In the genomic region with DNA sequence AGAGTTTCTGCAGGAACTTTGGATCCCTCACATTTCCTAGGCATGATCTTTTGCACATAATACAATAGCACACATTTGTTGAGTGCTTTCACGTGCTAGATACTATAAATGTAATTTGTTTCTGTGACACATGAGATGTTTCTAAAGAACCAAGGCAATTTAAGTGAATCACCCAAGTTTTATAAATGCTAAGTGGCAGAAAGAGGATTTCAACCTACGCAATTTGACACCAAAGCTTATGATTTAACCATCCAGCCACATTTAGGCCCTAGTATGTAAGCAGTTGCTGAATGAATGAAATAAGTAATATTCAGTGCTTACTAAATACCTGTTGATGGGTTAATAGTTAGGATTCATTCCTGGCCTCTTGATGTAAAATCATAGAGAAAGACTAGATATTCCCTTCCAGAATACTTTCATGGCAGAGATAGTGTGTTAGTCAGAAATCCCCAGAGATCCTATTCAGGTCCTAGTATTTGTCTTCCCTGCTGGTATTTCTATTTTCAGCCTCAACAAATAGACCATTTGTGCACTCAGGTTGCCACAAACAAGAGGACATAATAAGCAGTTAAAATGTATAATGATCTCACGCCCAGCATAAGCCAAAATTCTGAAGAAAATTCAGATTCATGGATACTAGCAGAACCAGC, we compare ENCODE assay signal across 12 cellular contexts.
A peak's percentile ranks its signal among the peaks of the same experiment; 100 is the strongest.
DNase-seq lines count a peak whose midpoint lies in the region; ATAC-seq and TF ChIP-seq lines count a peak whose summit lies in the region.
"Had no signal": no experiment of that assay in that cellular context is flagged by ENCODE, and none has a peak within 500 bp of the region (broad histone marks: within the 10 kb centered on the region; RNA-seq: fewer than 3 reads in every experiment).

No MANE protein-coding gene starts in this region.

- H3K36me3 ChIP-seq in PC-3 (ENCODE audit: low read depth, low read length) = no peaks in the 10 kb centered on the region
- no peaks in the 10 kb centered on the region for H3K36me3 ChIP-seq in hepatocyte (replicated peaks; ENCODE audit: insufficient read depth, low read depth)
- H3K36me3 ChIP-seq: ascending aorta had no signal

- 86% methylated on average over 3 of the region's 3 CpGs for WGBS in hepatocyte (ENCODE audit: low lambda C conversion rate, missing lambda C conversion rate)

- H3K27ac ChIP-seq in PC-3 (ENCODE audit: low read length) (no peak overlapping the region), hepatocyte (peak overlapping the region; percentile 67)

- H3F3A ChIP-seq in PC-3 (ENCODE audit: low read length, unreplicated experiment) = no peaks in the 10 kb centered on the region

- H3K4me2 ChIP-seq in PC-3 (ENCODE audit: low read length) (no peak overlapping the region; the same call in 1 of the 2 replicates), hepatocyte (no peak overlapping the region)

- H3K9ac ChIP-seq in PC-3 (ENCODE audit: low read length) = no peak overlapping the region

- TF ChIP-seq CTCF in AG10803 (conservative IDR thresholded peaks at IDR 0.05; ENCODE audit: low read length) (no peak), PC-3 (conservative IDR thresholded peaks at IDR 0.05; ENCODE audit: low read depth, low read length) (no peak), hepatocyte (IDR thresholded peaks at IDR 0.05; ENCODE audit: poor library complexity) (no peak)

- peak; percentile 16 for DNase-seq in AG10803 (ENCODE audit: low read depth)
- peak; percentile 70 for DNase-seq in LHCN-M2 (ENCODE audit: low read depth)
- peak; percentile 45 for DNase-seq in PC-3
- no peak for DNase-seq in hepatocyte (ENCODE audit: low spot score)
- no peak for DNase-seq in epidermal melanocyte (ENCODE audit: insufficient read length, low spot score)
- DNase-seq in T-helper 1 cell = no peak
- DNase-seq in SHP77 treated with DMSO at 0.1 percent for 48 hours (lab: John Stamatoyannopoulos, UW) = no peak
- no peak for DNase-seq in stimulated activated CD4-positive, alpha-beta T cell treated with anti-CD3 and anti-CD28 coated beads, Interleukin-1b, Interleukin-23, amount 100 ng/mL, for 48 hours
- DNase-seq: activated CD4-positive, CD25-positive, alpha-beta regulatory T cell treated with anti-CD3 and anti-CD28 coated beads, Interleukin-2, amount 50 U/mL, for 72 hours; right cardiac atrium; stimulated activated CD4-positive, alpha-beta T cell treated with anti-CD3 and anti-CD28 coated beads, Interleukin-2, amount 100 ng/mL, for 24 hours had no signal

- H4K20me1 ChIP-seq in PC-3 (ENCODE audit: low read length) (no peaks in the 10 kb centered on the region), hepatocyte (ENCODE audit: insufficient read depth, poor library complexity, severe bottlenecking) (no peaks in the 10 kb centered on the region)

- H3K9me2 ChIP-seq in PC-3 (replicated peaks; ENCODE audit: low read length) (no peaks in the 10 kb centered on the region), hepatocyte (replicated peaks; ENCODE audit: insufficient read depth) (no peaks in the 10 kb centered on the region)

- H3K9me3 ChIP-seq in PC-3 (ENCODE audit: low read length) (no peaks in the 10 kb centered on the region), hepatocyte (ENCODE audit: low read depth) (no peaks in the 10 kb centered on the region)
- H3K9me3 ChIP-seq: ascending aorta had no signal

- CTCF ChIA-PET in PC-3 (lab: Charles Lee) = no interaction called here

- BruUV-seq in PC-3 (replicated peaks; lab: Mats Ljungman, UMichigan) = no TSS peak

- H3K79me2 ChIP-seq in PC-3 (ENCODE audit: low read length) (no peaks in the 10 kb centered on the region), hepatocyte (no peaks in the 10 kb centered on the region)

- H3K4me3 ChIP-seq in AG10803 (ENCODE audit: low read length) (no peak overlapping the region), PC-3 (ENCODE audit: low read length) (no peak overlapping the region), hepatocyte (no peak overlapping the region)
- H3K4me3 ChIP-seq: ascending aorta had no signal

- H3K27me3 ChIP-seq in PC-3 (ENCODE audit: low read length) (no peaks in the 10 kb centered on the region), hepatocyte (no peaks in the 10 kb centered on the region)
- H3K27me3 ChIP-seq: ascending aorta had no signal

- H3K4me1 ChIP-seq in PC-3 (ENCODE audit: insufficient read depth, low read length) (peaks cover 35% of the 10 kb centered on the region), hepatocyte (ENCODE audit: insufficient read depth) (peaks cover 27% of the 10 kb centered on the region)

- POLR2A ChIA-PET in PC-3 (lab: Charles Lee; ENCODE audit: unreplicated experiment) = no interaction called here

- ATAC-seq in PC-3 = no peak; the same call in 1 of the 2 replicates
- ATAC-seq: right cardiac atrium had no signal

- H2AFZ ChIP-seq in PC-3 (ENCODE audit: low read length) (peak overlapping the region; percentile 14; the same call in 1 of the 2 replicates), hepatocyte (no peak overlapping the region)

- intact Hi-C loops in PC-3 (cut with micrococcal nuclease) = loop anchor here (5.0 kb wide), 2 partner anchors 227 to 533 kb away; no protein-coding TSS in a partner anchor

Comparison
In these comparisons a context has a peak if more than half of its experiments do, and no peak if none do; other contexts are left out.
1. DNase-seq: peak in AG10803 (single experiment), LHCN-M2 (single experiment) and PC-3 (single experiment); none in hepatocyte (single experiment), epidermal melanocyte (single experiment), T-helper 1 cell (0 of 5), SHP77 treated with DMSO at 0.1 percent for 48 hours (single experiment) and stimulated activated CD4-positive, alpha-beta T cell treated with anti-CD3 and anti-CD28 coated beads, Interleukin-1b, Interleukin-23, amount 100 ng/mL, for 48 hours (single experiment).